In the genomic region with DNA sequence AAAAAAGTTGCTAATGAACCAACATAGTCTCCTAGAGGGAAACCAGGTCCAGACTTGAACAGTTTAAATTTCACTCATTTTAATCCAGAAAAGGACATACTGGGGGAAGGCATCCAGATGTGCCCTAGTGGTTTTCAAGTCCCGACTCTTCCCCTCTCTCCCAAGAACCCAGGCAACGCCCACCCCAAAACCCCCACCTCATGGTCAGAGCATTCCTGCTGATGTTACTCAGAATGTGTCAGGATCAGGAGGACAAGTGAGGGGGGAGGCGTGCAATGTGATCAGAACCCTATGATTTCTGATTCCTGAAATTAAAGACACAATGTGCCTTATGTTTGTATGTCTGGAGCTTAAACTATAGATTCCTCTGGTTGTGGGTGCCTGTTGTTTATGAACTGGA, we compare ENCODE assay signal across 19 cellular contexts. TPM values are rescaled to one million over a fixed set of nuclear protein-coding genes. Genes with fewer than 3 reads are reported as not detected.
A peak's percentile ranks its signal among the peaks of the same experiment; 100 is the strongest.
DNase-seq lines count a peak whose midpoint lies in the region; ATAC-seq, FAIRE-seq and TF ChIP-seq lines count a peak whose summit lies in the region.
"Had no signal": no experiment of that assay in that cellular context is flagged by ENCODE, and none has a peak within 500 bp of the region (broad histone marks: within the 10 kb centered on the region; RNA-seq: fewer than 3 reads in every experiment).

No MANE protein-coding gene starts in this region.

- H3K27ac ChIP-seq in mammary epithelial cell (ENCODE audit: insufficient read depth, low read depth, low read length) (no peak overlapping the region), keratinocyte (ENCODE audit: control insufficient read depth, insufficient read depth, low read length) (peak overlapping the region; percentile 62), left lung (no peak overlapping the region)
- H3K27ac ChIP-seq: right atrium auricular region, SJSA1 had no signal

- H3K4me3 ChIP-seq in mammary epithelial cell (replicated peaks in 1 of 3; ENCODE audit: insufficient read depth in 1 of 3, low read depth in 2 of 3, low read length in 3 of 3), result no peak overlapping the region
- H3K4me3 ChIP-seq in keratinocyte (ENCODE audit: control insufficient read depth in 2 of 3, extremely low read depth in 1 of 3, insufficient read depth in 2 of 3, low read depth in 1 of 3, low read length in 3 of 3), result no peak overlapping the region
- no peak overlapping the region for H3K4me3 ChIP-seq in left lung
- H3K4me3 ChIP-seq: GM12878, right atrium auricular region, SJSA1, testis had no signal

- dilution Hi-C loops in mammary epithelial cell (cut with HindIII; ENCODE audit: low sequenced_read_pairs), result no loop called here
- dilution Hi-C loops in keratinocyte (cut with MboI; ENCODE audit: extremely low pct_ligation_motif_present, low sequenced_read_pairs), result loop anchor here (25.0 kb wide), 1 partner anchor 172 kb away; a partner anchor contains a TSS

- H3K27me3 ChIP-seq in mammary epithelial cell (ENCODE audit: insufficient read depth, low read length) (no peaks in the 10 kb centered on the region), keratinocyte (ENCODE audit: control insufficient read depth, extremely low read depth, insufficient read depth, low read length) (no peaks in the 10 kb centered on the region), left lung (no peaks in the 10 kb centered on the region)
- H3K27me3 ChIP-seq: right atrium auricular region, SJSA1, testis had no signal

- H3K9me3 ChIP-seq in mammary epithelial cell (replicated peaks; ENCODE audit: insufficient read depth, low read length) (no peaks in the 10 kb centered on the region), keratinocyte (ENCODE audit: control insufficient read depth, low read depth, low read length) (no peaks in the 10 kb centered on the region), left lung (no peaks in the 10 kb centered on the region)
- H3K9me3 ChIP-seq: right atrium auricular region, SJSA1, testis had no signal

- H3K4me1 ChIP-seq in mammary epithelial cell (ENCODE audit: insufficient read depth, low read length) (peaks cover 14% of the 10 kb centered on the region), keratinocyte (ENCODE audit: control insufficient read depth, extremely low read depth, insufficient read depth, low read length) (peaks cover 29% of the 10 kb centered on the region), left lung (peaks cover 8 to 22% of the 10 kb centered on the region in 2 donors)
- H3K4me1 ChIP-seq: right atrium auricular region, testis had no signal

- H3K4me2 ChIP-seq in mammary epithelial cell (ENCODE audit: insufficient read depth, low read depth, low read length) (no peak overlapping the region), keratinocyte (ENCODE audit: control insufficient read depth, extremely low read depth, insufficient read depth, low read depth, low read length) (peak overlapping the region; percentile 46)

- peak; percentile 51 for FAIRE-seq in keratinocyte (lab: Jason Lieb, UNC)
- FAIRE-seq: A204.1, GM12878 had no signal

- TF ChIP-seq CTCF in mammary epithelial cell (conservative IDR thresholded peaks at IDR 0.05 in 1 of 2, IDR thresholded peaks at IDR 0.05 in 1 of 2; ENCODE audit: extremely low read depth in 1 of 2, insufficient read depth in 1 of 2, low read depth in 1 of 2, low read length in 2 of 2), result no peak
- TF ChIP-seq CTCF in keratinocyte (optimal IDR thresholded peaks at IDR 0.05 in 1 of 3, IDR thresholded peaks at IDR 0.05 in 1 of 3, conservative IDR thresholded peaks at IDR 0.05 in 1 of 3; ENCODE audit: extremely low read depth in 1 of 3, insufficient read depth in 2 of 3, low read length in 3 of 3), result no peak
- no peak for TF ChIP-seq CTCF in left lung (IDR thresholded peaks at IDR 0.05)

- H2AFZ ChIP-seq in mammary epithelial cell (ENCODE audit: low read depth, low read length) (no peak overlapping the region), keratinocyte (ENCODE audit: control insufficient read depth, low read length) (no peak overlapping the region)

- H3K79me2 ChIP-seq in mammary epithelial cell (ENCODE audit: insufficient read depth, low read length) (no peaks in the 10 kb centered on the region), keratinocyte (ENCODE audit: control insufficient read depth, insufficient read depth, low read length) (no peaks in the 10 kb centered on the region)

- in situ Hi-C loops in mammary epithelial cell (cut with MboI; ENCODE audit: low sequenced_read_pairs in 2 of 2), result loop anchor here (5.0 to 10.0 kb wide), 2 partner anchors 247 to 255 kb away; no protein-coding TSS in a partner anchor

- intact Hi-C loops in mammary epithelial cell (cut with micrococcal nuclease), result loop anchor here (1.0 to 5.0 kb wide), 2 partner anchors 248 to 552 kb away; a partner anchor contains a TSS
- intact Hi-C loops in left lung (cut with DNase I), result no loop called here

- no peaks in the 10 kb centered on the region for H3K9me1 ChIP-seq in keratinocyte (ENCODE audit: control insufficient read depth, extremely low read depth, insufficient read depth, low read length)

- H3K9ac ChIP-seq in mammary epithelial cell (ENCODE audit: insufficient read depth, low read length), result no peak overlapping the region
- peak overlapping the region; percentile 34 for H3K9ac ChIP-seq in keratinocyte (ENCODE audit: control insufficient read depth, extremely low read depth, insufficient read depth, low read length)

- H3K36me3 ChIP-seq in mammary epithelial cell (ENCODE audit: insufficient read depth, low read length) (peaks cover 2% of the 10 kb centered on the region), keratinocyte (ENCODE audit: control insufficient read depth in 2 of 2, extremely low read depth in 1 of 2, insufficient read depth in 2 of 2, low read length in 2 of 2) (peaks cover 7 to 24% of the 10 kb centered on the region in 2 experiments), left lung (peaks cover 0 to 41% of the 10 kb centered on the region in 2 donors)

- ATAC-seq in GM21825 (IDR thresholded peaks at IDR 0.05; ENCODE audit: unreplicated experiment) (no peak), GM21526 (IDR thresholded peaks at IDR 0.05; ENCODE audit: low FRiP score, unreplicated experiment) (no peak), left lung (no peak)
- ATAC-seq: GM12878 had no signal

- no TSS peak for BruUV-seq in mammary epithelial cell (replicated peaks; lab: Mats Ljungman, UMichigan)

- no peaks in the 10 kb centered on the region for H4K20me1 ChIP-seq in mammary epithelial cell (ENCODE audit: insufficient read depth, low read length)
- H4K20me1 ChIP-seq in keratinocyte (ENCODE audit: control insufficient read depth, extremely low read depth, insufficient read depth, low read length), result no peaks in the 10 kb centered on the region

- 16% methylated on average over 2 of the region's 3 CpGs for WGBS in mammary epithelial cell (ENCODE audit: low coverage, missing lambda C conversion rate)

- DNase-seq in A172 (ENCODE audit: low spot score) (peak; percentile 44), HPDE6-E6E7 (ENCODE audit: extremely low spot score) (peak; percentile 47), mammary epithelial cell (peak; percentile 88), keratinocyte (ENCODE audit: low read depth, low spot score) (peak; percentile 79), NCI-H1048 (lab: John Stamatoyannopoulos, UW) (no peak), left lung (no peak)
- DNase-seq: activated CD4-positive, alpha-beta T cell treated with anti-CD3 and anti-CD28 coated beads for 4 hours; activated CD8-positive, alpha-beta memory T cell treated with anti-CD3 and anti-CD28 coated beads, Interleukin-2, amount 50 U/mL, for 48 hours; activated naive CD4-positive, alpha-beta T cell treated with Interleukin-2 at 50 U/mL for 16 hours; CD8-positive, alpha-beta memory T cell; NCI-H446; stimulated activated CD4-positive, alpha-beta T cell treated with anti-CD3 and anti-CD28 coated beads, Interleukin-1b, Interleukin-23, amount 100 ng/mL, for 48 hours; testis had no signal

- CTCF ChIA-PET in mammary epithelial cell (lab: Charles Lee; ENCODE audit: low non-redundant PET), result no interaction called here

RNA-seq across cellular contexts. Expression of a gene that starts 1.6 kb away (rescaled TPM):
- total RNA-seq in A172 (2014; rRNA removed; shearing (Covaris generic)), result 1.1 and 3.4 TPM in 2 replicates
- total RNA-seq in mammary epithelial cell (1 to 10 TPM; 4.6 to 6.7 TPM), left lung (10 to 100 TPM; 19.9 to 54.5 TPM)
- polyA plus RNA-seq in mammary epithelial cell (2.2 TPM), keratinocyte (20.0 to 71.7 TPM (median 40.5 TPM) in 3 replicates)
- polyA minus RNA-seq in mammary epithelial cell (1.6 TPM), keratinocyte (10.4 to 34.2 TPM (median 19.0 TPM) in 3 replicates)
- 53.7 TPM for polyA plus RNA-seq in keratinocyte (2011; ENCODE audit: low read depth)
- polyA plus RNA-seq in keratinocyte (2011; cell fraction: cytosol; rRNA removed), result 18.6 and 19.4 TPM in 2 replicates
- 51.5 and 71.7 TPM in 2 replicates for polyA plus RNA-seq in keratinocyte (2011; cell fraction: nucleus; rRNA removed)
- polyA plus RNA-seq in keratinocyte (2012; ENCODE audit: low replicate concordance), result 11.5 and 14.0 TPM in 2 replicates
- polyA minus RNA-seq in keratinocyte (2011; cell fraction: cytosol; rRNA and poly(A)+ RNA removed), result 11.5 TPM
- polyA minus RNA-seq in keratinocyte (2011; cell fraction: nucleus; rRNA and poly(A)+ RNA removed), result 8.0 and 21.4 TPM in 2 replicates

RNA-seq across cellular contexts. Expression of a gene that starts 44.1 kb away (rescaled TPM):
- total RNA-seq in A172 (2014; rRNA removed; shearing (Covaris generic)), result 5.7 and 18.5 TPM in 2 replicates
- 1 to 10 TPM in 1 of 2 donors, under 1 TPM in 1; 0.17 to 2.8 TPM for total RNA-seq in mammary epithelial cell
- 2.5 TPM for polyA plus RNA-seq in mammary epithelial cell
- polyA minus RNA-seq in mammary epithelial cell, result not detected
- polyA plus RNA-seq in keratinocyte, result 1.4 to 1.8 TPM (median 1.7 TPM) in 3 replicates
- polyA plus RNA-seq in keratinocyte (2011; ENCODE audit: low read depth), result 0.57 TPM
- polyA plus RNA-seq in keratinocyte (2011; cell fraction: cytosol; rRNA removed), result 0.75 and 1.2 TPM in 2 replicates
- polyA plus RNA-seq in keratinocyte (2011; cell fraction: nucleus; rRNA removed), result 1.8 and 3.2 TPM in 2 replicates
- 0.08 and 2.4 TPM in 2 replicates for polyA plus RNA-seq in keratinocyte (2012; ENCODE audit: low replicate concordance)
- 0.30 to 0.51 TPM (median 0.30 TPM) in 3 replicates for polyA minus RNA-seq in keratinocyte
- not detected for polyA minus RNA-seq in keratinocyte (2011; cell fraction: cytosol; rRNA and poly(A)+ RNA removed)
- 0.84 and 3.9 TPM in 2 replicates for polyA minus RNA-seq in keratinocyte (2011; cell fraction: nucleus; rRNA and poly(A)+ RNA removed)
- 100 to 1,000 TPM; 320 to 473 TPM for total RNA-seq in left lung

Comparison
In these comparisons a context has a peak if more than half of its experiments do, and no peak if none do; other contexts are left out.
1. DNase-seq: peak in A172 (single experiment), HPDE6-E6E7 (single experiment), mammary epithelial cell (single experiment) and keratinocyte (single experiment); none in NCI-H1048 (single experiment) and left lung (0 of 2).
2. RNA of a gene that starts 44.1 kb away (total RNA-seq): 320 to 473 TPM in left lung; 5.7 to 18.5 TPM in A172 and 0.17 to 2.8 TPM in mammary epithelial cell; every median in the first group is over 10 times any median in the second.